ENCODE assay signal across 15 cellular contexts in the genomic region with DNA sequence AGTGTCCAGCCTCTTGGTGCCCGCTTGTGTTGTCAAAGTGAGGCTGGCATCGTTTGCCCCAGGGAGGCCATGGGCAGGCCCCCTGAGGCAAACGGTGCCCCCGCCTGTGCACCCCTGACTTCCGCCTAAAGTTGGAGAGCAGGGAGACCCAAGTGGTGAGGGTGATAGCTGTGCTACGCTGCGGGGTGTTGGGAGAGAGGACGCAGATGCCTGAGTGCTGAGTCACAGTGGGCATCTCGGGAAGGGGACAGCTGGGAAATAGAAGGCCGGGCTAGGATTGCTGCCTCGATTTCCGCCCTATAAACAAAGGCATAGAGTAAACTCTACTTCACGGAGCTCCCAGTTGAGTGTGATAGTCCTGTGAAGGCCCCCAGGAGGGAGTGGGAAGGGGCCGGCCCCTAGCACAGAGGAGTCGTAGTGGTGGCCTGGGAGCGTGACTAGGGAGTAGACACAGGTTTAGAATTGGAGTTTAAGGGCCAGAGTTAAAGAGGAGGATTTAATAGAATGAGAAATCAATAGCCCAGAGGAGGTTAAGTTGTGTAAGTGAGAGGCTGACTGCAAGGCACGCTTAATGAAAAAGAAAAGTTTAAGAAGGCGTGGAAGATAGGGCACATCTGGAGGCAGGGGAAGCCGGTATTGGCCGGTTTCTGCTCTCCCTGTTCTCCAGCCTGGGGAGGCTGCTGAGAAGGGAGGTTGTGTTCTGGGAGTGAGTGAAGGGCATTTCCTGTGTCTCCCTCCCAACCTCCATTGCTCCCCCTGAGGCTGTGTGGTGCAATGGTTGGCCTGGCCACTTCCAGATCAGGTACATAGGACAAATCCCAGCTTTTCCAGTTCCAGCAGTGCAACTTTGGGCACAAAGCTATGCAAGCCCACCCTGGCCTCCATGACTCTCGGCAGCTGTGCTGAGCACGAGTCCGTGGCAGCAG. TPM values are rescaled to one million over a fixed set of nuclear protein-coding genes. Genes with fewer than 3 reads are reported as not detected.
DNase-seq lines count a peak whose midpoint lies in the region; ATAC-seq and TF ChIP-seq lines count a peak whose summit lies in the region.
"Had no signal": no experiment of that assay in that cellular context is flagged by ENCODE, and none has a peak within 500 bp of the region (broad histone marks: within the 10 kb centered on the region; RNA-seq: fewer than 3 reads in every experiment).

No MANE protein-coding gene starts in this region.

- H3K4me1 ChIP-seq in right atrium auricular region (peaks cover 0 to 11% of the 10 kb centered on the region in 2 donors), HAP-1 (no peaks in the 10 kb centered on the region)
- H3K4me1 ChIP-seq: suprapubic skin had no signal

- no peaks in the 10 kb centered on the region for H3K36me3 ChIP-seq in right atrium auricular region
- H3K36me3 ChIP-seq in HAP-1 (replicated peaks) = no peaks in the 10 kb centered on the region
- H3K36me3 ChIP-seq: heart right ventricle, suprapubic skin had no signal

- TF ChIP-seq CTCF in right atrium auricular region (IDR thresholded peaks at IDR 0.05) (no peak), progenitor cell of endocrine pancreas (IDR thresholded peaks at IDR 0.05; ENCODE audit: unreplicated experiment) (no peak), GM20000 (IDR thresholded peaks at IDR 0.05; ENCODE audit: extremely low read depth, missing control alignments) (no peak)

- H3K4me3 ChIP-seq in right atrium auricular region = no peak overlapping the region
- no peak overlapping the region for H3K4me3 ChIP-seq in HAP-1
- H3K4me3 ChIP-seq: heart right ventricle, suprapubic skin had no signal

- no peaks in the 10 kb centered on the region for H3K36me3 Mint-ChIP-seq in progenitor cell of endocrine pancreas (ENCODE audit: insufficient read depth)
- no peaks in the 10 kb centered on the region for H3K36me3 Mint-ChIP-seq in activated naive CD4-positive, alpha-beta T cell treated with anti-CD3 and anti-CD28 coated beads, Interleukin-2, amount 50 U/mL, for 72 hours
- H3K36me3 Mint-ChIP-seq in effector memory CD8-positive, alpha-beta T cell (ENCODE audit: insufficient read depth) = no peaks in the 10 kb centered on the region

- ATAC-seq in activated naive CD4-positive, alpha-beta T cell treated with anti-CD3 and anti-CD28 coated beads, Interleukin-2, amount 50 U/mL, for 72 hours = no peak
- no peak for ATAC-seq in effector memory CD8-positive, alpha-beta T cell (replicated peaks)

- peaks cover 82% of the 10 kb centered on the region for H3K27me3 Mint-ChIP-seq in progenitor cell of endocrine pancreas
- peaks cover 51 to 87% of the 10 kb centered on the region in 2 donors for H3K27me3 Mint-ChIP-seq in effector memory CD8-positive, alpha-beta T cell

- H3K27ac Mint-ChIP-seq in progenitor cell of endocrine pancreas = peak overlapping the region; percentile 70
- H3K27ac Mint-ChIP-seq in activated naive CD4-positive, alpha-beta T cell treated with anti-CD3 and anti-CD28 coated beads, Interleukin-2, amount 50 U/mL, for 72 hours = no peak overlapping the region
- H3K27ac Mint-ChIP-seq in effector memory CD8-positive, alpha-beta T cell = no peak overlapping the region
- H3K27ac Mint-ChIP-seq: CD4-positive, alpha-beta T cell had no signal

- peak overlapping the region; percentile 2 for H3K4me3 Mint-ChIP-seq in progenitor cell of endocrine pancreas (ENCODE audit: low read depth)
- H3K4me3 Mint-ChIP-seq in effector memory CD8-positive, alpha-beta T cell = no peak overlapping the region

- DNase-seq in ELF-1 (ENCODE audit: low read depth, low spot score) = peak; percentile 64
- peak; percentile 77 for DNase-seq in RPMI7951 (ENCODE audit: low read depth)
- no peak for DNase-seq in right atrium auricular region (ENCODE audit: low spot score)
- no peak for DNase-seq in progenitor cell of endocrine pancreas (ENCODE audit: low spot score, unreplicated experiment)
- no peak for DNase-seq in HAP-1 (ENCODE audit: low spot score in 2 of 2)
- no peak for DNase-seq in activated naive CD4-positive, alpha-beta T cell treated with anti-CD3 and anti-CD28 coated beads, Interleukin-2, amount 50 U/mL, for 72 hours (ENCODE audit: low spot score in 2 of 2)
- DNase-seq in GM20000 (ENCODE audit: low spot score) = no peak
- DNase-seq in effector memory CD8-positive, alpha-beta T cell = no peak
- DNase-seq: aorta; CD4-positive, alpha-beta T cell; heart right ventricle; NCI-H1105 treated with DMSO at 0.1 percent for 48 hours; NCI-H82 had no signal

- H3K9me3 ChIP-seq in right atrium auricular region = no peaks in the 10 kb centered on the region
- H3K9me3 ChIP-seq in HAP-1 = no peaks in the 10 kb centered on the region
- H3K9me3 ChIP-seq: heart right ventricle, suprapubic skin had no signal

- H3K27me3 ChIP-seq in right atrium auricular region (no peaks in the 10 kb centered on the region), HAP-1 (ENCODE audit: low read depth) (no peaks in the 10 kb centered on the region)

- H3K4me1 Mint-ChIP-seq in progenitor cell of endocrine pancreas (ENCODE audit: low read depth) = peaks cover 16% of the 10 kb centered on the region
- H3K4me1 Mint-ChIP-seq in effector memory CD8-positive, alpha-beta T cell (ENCODE audit: low read depth in 2 of 2) = no peaks in the 10 kb centered on the region

- no peaks in the 10 kb centered on the region for H3K9me3 Mint-ChIP-seq in progenitor cell of endocrine pancreas (ENCODE audit: low read depth)
- H3K9me3 Mint-ChIP-seq in activated naive CD4-positive, alpha-beta T cell treated with anti-CD3 and anti-CD28 coated beads, Interleukin-2, amount 50 U/mL, for 72 hours = no peaks in the 10 kb centered on the region
- no peaks in the 10 kb centered on the region for H3K9me3 Mint-ChIP-seq in effector memory CD8-positive, alpha-beta T cell
- H3K9me3 Mint-ChIP-seq: CD4-positive, alpha-beta T cell had no signal

- in situ Hi-C loops in HAP-1 (cut with MboI; ENCODE audit: low sequenced_read_pairs) = loop anchor here (10.0 to 25.0 kb wide), 2 partner anchors 167 to 670 kb away; no protein-coding TSS in a partner anchor

- H3K27ac ChIP-seq in right atrium auricular region = peak overlapping the region; percentile 64 to 66
- H3K27ac ChIP-seq: suprapubic skin had no signal

RNA-seq across cellular contexts. Expression of a gene that starts 6.1 kb away (rescaled TPM):
- total RNA-seq in RPMI7951 (2014; rRNA removed; shearing (Covaris generic)) = not detected in 2 replicates
- total RNA-seq in right atrium auricular region (under 1 TPM; 0.04 to 0.30 TPM), progenitor cell of endocrine pancreas (0.13 TPM in 1 of 2 replicates, not detected in the other)
- not detected for total RNA-seq in activated naive CD4-positive, alpha-beta T cell treated with anti-CD3 and anti-CD28 coated beads, Interleukin-2, amount 50 U/mL, for 72 hours
- total RNA-seq: aorta; CD4-positive, alpha-beta T cell; SK-MEL-5 had no signal

Comparison
In these comparisons a context has a peak if more than half of its experiments do, and no peak if none do; other contexts are left out.
1. DNase-seq: peak in ELF-1 (single experiment) and RPMI7951 (single experiment); none in right atrium auricular region (single experiment), progenitor cell of endocrine pancreas (single experiment), HAP-1 (0 of 2), activated naive CD4-positive, alpha-beta T cell treated with anti-CD3 and anti-CD28 coated beads, Interleukin-2, amount 50 U/mL, for 72 hours (0 of 2), GM20000 (single experiment) and effector memory CD8-positive, alpha-beta T cell (0 of 3).